8 cellular contexts compared by ENCODE assay signal in the genomic region with DNA sequence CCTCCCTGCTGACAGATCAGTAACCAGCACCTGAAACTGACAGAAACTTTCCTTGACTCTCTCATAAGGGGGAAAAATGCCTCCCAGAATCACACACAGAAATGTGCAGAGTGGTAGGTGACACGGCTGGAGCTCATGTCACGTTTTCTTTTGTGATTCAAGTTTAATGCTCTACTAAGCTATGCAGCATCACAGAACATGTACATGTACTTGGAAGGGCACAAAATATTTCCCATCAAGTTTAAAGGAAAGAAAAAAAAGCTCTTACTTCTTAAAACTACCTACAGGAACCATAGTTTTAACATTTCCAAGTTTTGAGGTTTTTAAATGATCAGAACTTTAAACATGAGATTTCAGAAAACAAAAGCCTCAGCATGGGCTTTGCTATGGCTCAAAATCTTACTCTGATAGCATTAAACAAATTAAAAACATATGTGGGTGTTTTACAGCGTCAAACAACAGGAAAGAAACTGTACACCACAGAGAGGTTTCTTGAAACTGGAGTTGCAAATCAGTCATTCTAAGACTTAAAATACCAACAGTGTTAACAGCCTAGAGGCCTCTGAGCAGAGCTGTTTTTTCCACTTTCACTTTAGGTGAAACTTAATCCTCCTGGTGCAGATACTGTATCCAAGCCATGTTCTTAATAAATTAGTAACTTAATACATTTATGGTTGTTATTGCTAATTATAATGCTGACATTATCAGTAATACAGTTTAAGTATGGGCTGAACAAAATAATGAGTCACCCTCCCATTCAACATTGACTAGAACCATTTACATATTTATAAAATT. TPM values are rescaled to one million over a fixed set of nuclear protein-coding genes. Genes with fewer than 3 reads are reported as not detected.
DNase-seq lines count a peak whose midpoint lies in the region; ATAC-seq and TF ChIP-seq lines count a peak whose summit lies in the region.

No MANE protein-coding gene starts in this region.

- H3F3A ChIP-seq in smooth muscle cell (ENCODE audit: low read depth), result peaks cover 34% of the 10 kb centered on the region

- H3K9ac ChIP-seq in fibroblast of lung (ENCODE audit: insufficient read depth, low read length) (peak overlapping the region; percentile 27), smooth muscle cell (ENCODE audit: low read depth) (peak overlapping the region; percentile 73)

- H3K9me3 ChIP-seq in fibroblast of lung (ENCODE audit: control insufficient read depth, insufficient read depth, low read depth, low read length), result no peaks in the 10 kb centered on the region
- no peaks in the 10 kb centered on the region for H3K9me3 ChIP-seq in smooth muscle cell (replicated peaks; ENCODE audit: low read depth)

- 2% methylated on average over 3 of the region's 3 CpGs for WGBS in smooth muscle cell (ENCODE audit: low lambda C conversion rate)

- H3K27me3 ChIP-seq in fibroblast of lung (ENCODE audit: control insufficient read depth, insufficient read depth, low read length), result no peaks in the 10 kb centered on the region
- H3K27me3 ChIP-seq in smooth muscle cell (ENCODE audit: low read depth), result no peaks in the 10 kb centered on the region

- H3K79me2 ChIP-seq in fibroblast of lung (ENCODE audit: control insufficient read depth, insufficient read depth, low read length) (no peaks in the 10 kb centered on the region), smooth muscle cell (ENCODE audit: low read depth) (no peaks in the 10 kb centered on the region)

- H4K20me1 ChIP-seq in fibroblast of lung (ENCODE audit: control insufficient read depth, extremely low read depth, insufficient read depth, low read length) (no peaks in the 10 kb centered on the region), smooth muscle cell (ENCODE audit: low read depth) (no peaks in the 10 kb centered on the region)

- H3K27ac ChIP-seq in fibroblast of lung (ENCODE audit: insufficient read depth, low read length) (peak overlapping the region; percentile 92), smooth muscle cell (ENCODE audit: low read depth) (peak overlapping the region; percentile 95)

- DNase-seq in left cardiac atrium (no peak), Right ventricle myocardium inferior (ENCODE audit: missing footprints) (no peak), RPMI7951 (ENCODE audit: low read depth) (peak; percentile 89), fibroblast of lung (ENCODE audit: low read depth in 2 of 2) (peak; percentile 90 to 92), smooth muscle cell (lab: John Stamatoyannopoulos, UW; ENCODE audit: unreplicated experiment) (no peak), G401 (ENCODE audit: low spot score) (no peak), NCI-H146 (lab: John Stamatoyannopoulos, UW) (no peak)

- ATAC-seq in left cardiac atrium (peak; percentile 6 to 14), Right ventricle myocardium inferior (no peak), HG02870 (IDR thresholded peaks at IDR 0.05; ENCODE audit: unreplicated experiment) (peak; percentile 77)

- no peaks in the 10 kb centered on the region for H3K36me3 ChIP-seq in fibroblast of lung (ENCODE audit: control insufficient read depth, insufficient read depth, low read length)
- H3K36me3 ChIP-seq in smooth muscle cell (ENCODE audit: low read depth), result no peaks in the 10 kb centered on the region

- in situ Hi-C loops in G401 (cut with HindIII; ENCODE audit: low sequenced_read_pairs), result no loop called here

- H3K4me1 ChIP-seq in fibroblast of lung (ENCODE audit: control insufficient read depth, extremely low read depth, insufficient read depth, low read length) (peaks cover 39% of the 10 kb centered on the region), smooth muscle cell (ENCODE audit: low read depth) (peaks cover 21% of the 10 kb centered on the region)

- no peak for TF ChIP-seq CTCF in fibroblast of lung (conservative IDR thresholded peaks at IDR 0.05 in 1 of 2, IDR thresholded peaks at IDR 0.05 in 1 of 2; ENCODE audit: low read depth in 1 of 2, low read length in 2 of 2)
- no peak for TF ChIP-seq CTCF in smooth muscle cell (IDR thresholded peaks at IDR 0.05; ENCODE audit: borderline replicate concordance, insufficient read depth, poor library complexity, severe bottlenecking)

- H3K4me2 ChIP-seq in fibroblast of lung (ENCODE audit: extremely low read depth, insufficient read depth, low read length) (peak overlapping the region; percentile 81), smooth muscle cell (peak overlapping the region; percentile 81)

- intact Hi-C loops in left cardiac atrium (cut with DNase I), result no loop called here
- intact Hi-C loops in Right ventricle myocardium inferior (cut with DNase I), result no loop called here

- H2AFZ ChIP-seq in fibroblast of lung (ENCODE audit: low read length) (no peak overlapping the region), smooth muscle cell (ENCODE audit: low read depth) (no peak overlapping the region)

- H3K4me3 ChIP-seq in fibroblast of lung (replicated peaks in 1 of 4; ENCODE audit: control extremely low read depth in 1 of 4, insufficient read depth in 1 of 4, low read depth in 3 of 4, low read length in 4 of 4) (peak overlapping the region in 1 of 4 experiments; percentile 1), smooth muscle cell (peak overlapping the region; percentile 20)

RNA-seq across cellular contexts. Expression of gene MBP, which starts 30.1 kb away (rescaled TPM):
- 10 to 100 TPM; 21.7 to 24.7 TPM for total RNA-seq in left cardiac atrium
- total RNA-seq in Right ventricle myocardium inferior, result 34.9 TPM
- total RNA-seq in RPMI7951 (2014; rRNA removed; shearing (Covaris generic)), result 9.5 and 15.6 TPM in 2 replicates
- 3.6 and 7.2 TPM in 2 replicates for total RNA-seq in fibroblast of lung
- 2.3 and 2.4 TPM in 2 replicates for polyA plus RNA-seq in fibroblast of lung
- polyA plus RNA-seq in fibroblast of lung (2012), result 1.9 and 2.0 TPM in 2 replicates
- polyA minus RNA-seq in fibroblast of lung (ENCODE audit: low replicate concordance), result 2.6 and 3.3 TPM in 2 replicates
- 4.5 and 5.1 TPM in 2 replicates for total RNA-seq in smooth muscle cell
- polyA plus RNA-seq in smooth muscle cell, result 1.4 and 6.3 TPM in 2 replicates
- 1.3 and 3.4 TPM in 2 replicates for total RNA-seq in G401 (2014; rRNA removed; shearing (Covaris generic))

Comparison
In these comparisons a context has a peak if more than half of its experiments do, and no peak if none do; other contexts are left out.
1. DNase-seq: peak in RPMI7951 (single experiment) and fibroblast of lung (2 of 2); none in left cardiac atrium (single experiment), Right ventricle myocardium inferior (single experiment), smooth muscle cell (single experiment), G401 (single experiment) and NCI-H146 (single experiment).